ENCODE assay signal across 8 cellular contexts in the genomic region with DNA sequence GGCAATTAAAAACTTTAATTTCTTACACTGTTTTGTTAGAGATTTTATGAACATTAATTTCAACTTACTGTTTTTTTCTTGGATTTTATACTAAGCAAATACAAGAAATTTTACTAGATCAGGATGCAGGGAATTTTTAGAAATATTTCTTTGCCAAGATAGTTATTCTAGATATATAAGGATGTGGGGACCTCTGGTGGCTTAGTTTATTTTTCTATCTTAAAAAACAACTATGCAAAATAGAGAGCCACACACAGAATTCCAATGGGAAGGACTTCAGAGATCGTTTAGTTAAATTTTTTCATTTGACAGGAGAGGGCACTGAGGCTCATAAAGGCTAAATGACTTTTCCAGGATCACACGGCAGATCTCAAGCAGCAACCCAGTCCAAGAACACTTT. TPM values are rescaled to one million over a fixed set of nuclear protein-coding genes. Genes with fewer than 3 reads are reported as not detected.
A peak's percentile ranks its signal among the peaks of the same experiment; 100 is the strongest.
DNase-seq lines count a peak whose midpoint lies in the region; ATAC-seq, FAIRE-seq and TF ChIP-seq lines count a peak whose summit lies in the region.

No MANE protein-coding gene starts in this region.

- H3K27me3 ChIP-seq in HAP-1 (ENCODE audit: low read depth): no peaks in the 10 kb centered on the region
- no peaks in the 10 kb centered on the region for H3K27me3 ChIP-seq in effector memory CD4-positive, alpha-beta T cell (replicated peaks; ENCODE audit: control insufficient read depth, insufficient read depth, low read length, poor library complexity, severe bottlenecking)

- intact Hi-C loops in Calu3 (cut with micrococcal nuclease; ENCODE audit: unreplicated experiment): loop anchor here (1.0 to 2.0 kb wide), 3 partner anchors 48 to 159 kb away; no protein-coding TSS in a partner anchor

- H3K4me1 Mint-ChIP-seq in Calu3 (ENCODE audit: low read depth, unreplicated experiment) (no peaks in the 10 kb centered on the region), nephron (peaks cover 4% of the 10 kb centered on the region)

- no peaks in the 10 kb centered on the region for H3K4me1 ChIP-seq in HAP-1
- H3K4me1 ChIP-seq in effector memory CD4-positive, alpha-beta T cell (ENCODE audit: control insufficient read depth, insufficient read depth, low read length, poor library complexity, severe bottlenecking): no peaks in the 10 kb centered on the region

- H3K36me3 Mint-ChIP-seq in Calu3 (ENCODE audit: insufficient read depth, unreplicated experiment) (no peaks in the 10 kb centered on the region), nephron (ENCODE audit: low read depth) (no peaks in the 10 kb centered on the region)
- H3K36me3 Mint-ChIP-seq in activated naive CD4-positive, alpha-beta T cell treated with anti-CD3 and anti-CD28 coated beads, Interleukin-2, amount 50 U/mL, for 72 hours: no peaks in the 10 kb centered on the region

- no peaks in the 10 kb centered on the region for H3K9me3 ChIP-seq in HAP-1
- H3K9me3 ChIP-seq in effector memory CD4-positive, alpha-beta T cell (ENCODE audit: control insufficient read depth, low read length): no peaks in the 10 kb centered on the region

- DNase-seq in Calu3: no peak
- peak; percentile 53 for DNase-seq in NCI-H1694 treated with DMSO at 0.1 percent for 48 hours (lab: John Stamatoyannopoulos, UW)
- no peak for DNase-seq in GOT3 (lab: John Stamatoyannopoulos, UW)
- DNase-seq in HAP-1 (ENCODE audit: low spot score in 2 of 2): no peak
- DNase-seq in effector memory CD4-positive, alpha-beta T cell: no peak
- no peak for DNase-seq in activated naive CD4-positive, alpha-beta T cell treated with anti-CD3 and anti-CD28 coated beads, Interleukin-2, amount 50 U/mL, for 72 hours (ENCODE audit: low spot score in 2 of 2)

- H3K27me3 Mint-ChIP-seq in Calu3 (ENCODE audit: unreplicated experiment) (no peaks in the 10 kb centered on the region), nephron (ENCODE audit: low read depth) (no peaks in the 10 kb centered on the region)

- CTCF ChIA-PET in Calu3 (lab: Charles Lee): interaction anchor here (2.3 kb wide), 1 partner anchor 78 kb away, joined by 13 read pairs; no protein-coding TSS in a partner anchor

- no peak overlapping the region for H3K4me3 ChIP-seq in HAP-1
- no peak overlapping the region for H3K4me3 ChIP-seq in effector memory CD4-positive, alpha-beta T cell (ENCODE audit: insufficient read depth, low read depth, low read length, poor library complexity, severe bottlenecking)

- TF ChIP-seq CTCF in Calu3 (IDR thresholded peaks at IDR 0.05; ENCODE audit: unreplicated experiment) (peak; percentile 18), nephron (IDR thresholded peaks at IDR 0.05; ENCODE audit: unreplicated experiment in 3 of 3) (peak; percentile 41 to 61 (median 45))

- in situ Hi-C loops in HAP-1 (cut with MboI; ENCODE audit: low sequenced_read_pairs): no loop called here

- peak; percentile 97 for FAIRE-seq in endometrium (lab: Jason Lieb, UNC)

- no peak overlapping the region for H3K27ac ChIP-seq in effector memory CD4-positive, alpha-beta T cell (ENCODE audit: insufficient read depth, low read length, poor library complexity, severe bottlenecking)

- no peaks in the 10 kb centered on the region for H3K36me3 ChIP-seq in HAP-1 (replicated peaks)
- no peaks in the 10 kb centered on the region for H3K36me3 ChIP-seq in effector memory CD4-positive, alpha-beta T cell (ENCODE audit: control insufficient read depth, insufficient read depth, low read length)

- no peak overlapping the region for H3K4me3 Mint-ChIP-seq in Calu3 (ENCODE audit: low read depth, unreplicated experiment)
- no peak overlapping the region for H3K4me3 Mint-ChIP-seq in nephron

- ATAC-seq in activated naive CD4-positive, alpha-beta T cell treated with anti-CD3 and anti-CD28 coated beads, Interleukin-2, amount 50 U/mL, for 72 hours: no peak

- no TSS peak for BruUV-seq in Calu3 (replicated peaks; lab: Mats Ljungman, UMichigan)

- H3K27ac Mint-ChIP-seq in Calu3 (ENCODE audit: unreplicated experiment) (no peak overlapping the region), nephron (no peak overlapping the region)
- no peak overlapping the region for H3K27ac Mint-ChIP-seq in activated naive CD4-positive, alpha-beta T cell treated with anti-CD3 and anti-CD28 coated beads, Interleukin-2, amount 50 U/mL, for 72 hours

- H3K9me3 Mint-ChIP-seq in Calu3 (ENCODE audit: low read depth, unreplicated experiment) (no peaks in the 10 kb centered on the region), nephron (no peaks in the 10 kb centered on the region)
- H3K9me3 Mint-ChIP-seq in activated naive CD4-positive, alpha-beta T cell treated with anti-CD3 and anti-CD28 coated beads, Interleukin-2, amount 50 U/mL, for 72 hours: no peaks in the 10 kb centered on the region

RNA-seq across cellular contexts. Expression of a gene that starts 23.0 kb away (rescaled TPM):
- not detected in 2 replicates for total RNA-seq in Calu3 (2022)
- total RNA-seq in activated naive CD4-positive, alpha-beta T cell treated with anti-CD3 and anti-CD28 coated beads, Interleukin-2, amount 50 U/mL, for 72 hours: not detected

RNA-seq across cellular contexts. Expression of a gene that starts 34.6 kb away (rescaled TPM):
- total RNA-seq in Calu3 (2022): 3.9 and 10.0 TPM in 2 replicates
- total RNA-seq in activated naive CD4-positive, alpha-beta T cell treated with anti-CD3 and anti-CD28 coated beads, Interleukin-2, amount 50 U/mL, for 72 hours: 1 to 10 TPM in 1 of 2 donors, under 1 TPM in 1; 0.30 to 3.0 TPM
